8 cellular contexts compared by ENCODE assay signal in genomic region chr6:89080281-89081128, GRCh38.
DNase-seq lines count a peak whose midpoint lies in the region; ATAC-seq lines count a peak whose summit lies in the region.

Gene PNRC1, plus strand, starts transcription at chr6:89080751. Its CDS starts 144 bp downstream, at chr6:89080895.

- peak; percentile 98 for DNase-seq in AG08396 (ENCODE audit: low spot score)
- DNase-seq in NCI-H345 treated with DMSO at 0.1 percent for 48 hours (lab: John Stamatoyannopoulos, UW; ENCODE audit: unreplicated experiment) = peak; percentile 98
- DNase-seq in activated CD4-positive, CD25-positive, alpha-beta regulatory T cell (lab: John Stamatoyannopoulos, UW) = peak; percentile 100
- peak; percentile 100 for DNase-seq in central memory CD4-positive, alpha-beta T cell
- peak; percentile 99 for DNase-seq in inferior parietal cortex (ENCODE audit: extremely low spot score)
- DNase-seq in stimulated activated CD4-positive, alpha-beta T cell treated with anti-CD3 and anti-CD28 coated beads, Interleukin-12 subunit alpha, Interleukin-12 subunit beta, amount 100 ng/mL, for 24 hours (ENCODE audit: low read depth in 2 of 2) = peak; percentile 99 to 100

- ATAC-seq in GM19023 (IDR thresholded peaks at IDR 0.05; ENCODE audit: unreplicated experiment) (peak; percentile 74), HG03280 (IDR thresholded peaks at IDR 0.05; ENCODE audit: unreplicated experiment) (peak; percentile 73)

Comparison
In these comparisons a context has a peak if more than half of its experiments do, and no peak if none do; other contexts are left out.
1. Peak in every context shown above with its lines: DNase-seq and ATAC-seq.